ENCODE assay signal across 26 cellular contexts in the genomic region with DNA sequence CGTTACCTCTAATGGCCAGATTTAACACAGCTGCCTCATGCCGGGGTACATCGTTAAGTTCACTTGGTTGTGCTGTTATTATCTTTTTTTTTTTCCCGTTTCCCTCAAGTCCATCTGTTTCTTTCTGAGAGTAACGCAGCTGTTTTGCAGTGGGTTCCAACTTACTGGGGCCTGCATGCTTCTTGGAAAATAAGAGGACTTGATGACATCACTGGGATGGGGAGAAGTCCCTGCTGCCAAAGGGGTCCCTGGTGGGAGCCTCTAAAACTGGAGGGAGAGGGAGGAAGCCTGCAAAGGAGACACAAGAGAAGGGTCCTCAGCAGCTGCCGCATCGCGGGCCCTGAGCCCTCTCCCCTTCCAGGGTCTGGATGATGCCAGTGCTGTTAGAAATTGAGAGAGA.
DNase-seq lines count a peak whose midpoint lies in the region; ATAC-seq, FAIRE-seq and TF ChIP-seq lines count a peak whose summit lies in the region.
"Had no signal": no experiment of that assay in that cellular context is flagged by ENCODE, and none has a peak within 500 bp of the region (broad histone marks: within the 10 kb centered on the region; RNA-seq: fewer than 3 reads in every experiment).

No MANE protein-coding gene starts in this region.

- peaks cover 23% of the 10 kb centered on the region for H3K4me1 ChIP-seq in HepG2 (ENCODE audit: insufficient read depth, low read length)
- peaks cover 0 to 7% (median 0%) of the 10 kb centered on the region in 4 donors for H3K4me1 ChIP-seq in right lobe of liver
- H3K4me1 ChIP-seq in esophagus squamous epithelium, result peaks cover 19 to 73% (median 36%) of the 10 kb centered on the region in 3 donors
- peaks cover 23% of the 10 kb centered on the region for H3K4me1 ChIP-seq in ovary (ENCODE audit: insufficient read depth)
- no peaks in the 10 kb centered on the region for H3K4me1 ChIP-seq in mucosa of descending colon (ENCODE audit: low read depth)
- H3K4me1 ChIP-seq in tibial nerve, result peaks cover 0 to 29% (median 0%) of the 10 kb centered on the region in 4 donors
- H3K4me1 ChIP-seq: A549, left lung had no signal

- H3K9ac ChIP-seq in HepG2 (ENCODE audit: insufficient read depth, low read depth, low read length), result no peak overlapping the region
- H3K9ac ChIP-seq: parathyroid adenoma had no signal

- FAIRE-seq in HepG2 (lab: Jason Lieb, UNC), result no peak
- FAIRE-seq: A549, H54 had no signal

- TF ChIP-seq CTCF in HepG2 (CRISPR knock-in tag; IDR thresholded peaks at IDR 0.05) (no peak), right lobe of liver (IDR thresholded peaks at IDR 0.05) (no peak), esophagus squamous epithelium (IDR thresholded peaks at IDR 0.05) (no peak), ovary (IDR thresholded peaks at IDR 0.05) (no peak), mucosa of descending colon (IDR thresholded peaks at IDR 0.05) (no peak), tibial nerve (IDR thresholded peaks at IDR 0.05) (no peak)

- POLR2A ChIA-PET in HepG2 (lab: Yijun Ruan, JAX), result interaction anchor here (1.1 kb wide), 1 partner anchor 9 kb away, joined by 7 read pairs; no protein-coding TSS in a partner anchor

- H2AFZ ChIP-seq in HepG2 (ENCODE audit: low read length), result no peak overlapping the region
- H2AFZ ChIP-seq: hepatocyte, parathyroid adenoma had no signal

- TF ChIP-seq RAD21 in HepG2 (CRISPR knock-in tag; IDR thresholded peaks at IDR 0.05), result no peak

- DNase-seq in HepG2 (ENCODE audit: low spot score) (no peak), right lobe of liver (no peak), esophagus squamous epithelium (lab: John Stamatoyannopoulos, UW) (no peak), ovary (peak in 4 of 5 donors; percentile 25 to 55 (median 44)), medulla oblongata (ENCODE audit: extremely low spot score) (no peak), mucosa of descending colon (no peak), tibial nerve (ENCODE audit: low spot score in 2 of 2) (no peak), MV-4-11 (lab: John Stamatoyannopoulos, UW) (no peak)
- DNase-seq: activated B cell treated with CpG ODN at 0.5 μM for 24 hours; activated CD4-positive, alpha-beta T cell treated with anti-CD3 and anti-CD28 coated beads, Interleukin-2, amount 50 U/mL, for 4 hours; activated CD8-positive, alpha-beta memory T cell treated with anti-CD3 and anti-CD28 coated beads, Interleukin-2, amount 50 U/mL, for 48 hours; activated naive CD8-positive, alpha-beta T cell treated with anti-CD3 and anti-CD28 coated beads, Interleukin-2, amount 10 ng/mL, durations not matched to agents 7 days and 5 days; DND-41; effector CD4-positive, alpha-beta T cell; erythroblast; foreskin keratinocyte; KBM-7; left lung; MG63; NCI-H1436; T-helper 9 cell; upper lobe of right lung had no signal

- H3K27ac ChIP-seq in HepG2 (ENCODE audit: extremely low read length, insufficient read depth, low read length) (no peak overlapping the region), right lobe of liver (no peak overlapping the region), esophagus squamous epithelium (peak overlapping the region; percentile 64 to 83 (median 80)), ovary (peak overlapping the region; percentile 52 to 85), tibial nerve (peak overlapping the region in 2 of 4 donors; percentile 36 to 43)
- H3K27ac ChIP-seq: A549, foreskin keratinocyte, hepatocyte, left lung, parathyroid adenoma, upper lobe of right lung had no signal

- peak overlapping the region; percentile 49 for H3K4me2 ChIP-seq in HepG2 (ENCODE audit: low read depth, low read length)
- H3K4me2 ChIP-seq: A549, hepatocyte had no signal

- ATAC-seq in HepG2 (peak; percentile 26; the same call in 1 of the 3 replicates), right lobe of liver (no peak), mucosa of descending colon (no peak)
- ATAC-seq: A549, foreskin keratinocyte, left lung, upper lobe of right lung had no signal

- H3K79me2 ChIP-seq in HepG2 (ENCODE audit: insufficient read depth, low read length), result no peaks in the 10 kb centered on the region
- H3K79me2 ChIP-seq: hepatocyte, parathyroid adenoma had no signal

- 48% methylated on average over 8 of the region's 8 CpGs for WGBS in HepG2 (ENCODE audit: low lambda C conversion rate)
- WGBS in right lobe of liver (ENCODE audit: insufficient coverage, low coverage, low lambda C conversion rate, missing lambda C conversion rate), result 84% methylated on average over 8 of the region's 8 CpGs
- WGBS in esophagus squamous epithelium, 2 donors, result 80 to 83% methylated on average over 6 to 7 of the region's 8 CpGs
- WGBS in ovary, 3 donors, result 22 to 37% (median 23%) methylated on average over 8 of the region's 8 CpGs
- 72 to 75% methylated on average over 8 of the region's 8 CpGs for WGBS in tibial nerve, 2 donors

- TF ChIP-seq EP300 in HepG2 (IDR thresholded peaks at IDR 0.05; ENCODE audit: low read depth in 2 of 2, low read length in 2 of 2), result no peak
- no peak for TF ChIP-seq EP300 in HepG2 (CRISPR knock-in tag; IDR thresholded peaks at IDR 0.05; ENCODE audit: borderline replicate concordance)
- TF ChIP-seq EP300 in ovary (IDR thresholded peaks at IDR 0.05), result no peak
- TF ChIP-seq EP300 in tibial nerve (IDR thresholded peaks at IDR 0.05), result no peak

- H3K4me3 ChIP-seq in HepG2 (replicated peaks in 1 of 3; ENCODE audit: insufficient read depth in 1 of 3, low read depth in 2 of 3, low read length in 3 of 3) (no peak overlapping the region), right lobe of liver (no peak overlapping the region), esophagus squamous epithelium (no peak overlapping the region), ovary (no peak overlapping the region), mucosa of descending colon (no peak overlapping the region), tibial nerve (no peak overlapping the region)
- H3K4me3 ChIP-seq: A549, hepatocyte, left lung, MG63, upper lobe of right lung had no signal

- no TSS peak for BruUV-seq in HepG2 (replicated peaks; lab: Mats Ljungman, UMichigan)

- H3K36me3 ChIP-seq in HepG2 (replicated peaks in 1 of 2; ENCODE audit: control insufficient read depth in 1 of 2, insufficient read depth in 2 of 2, low read length in 2 of 2) (no peaks in the 10 kb centered on the region), right lobe of liver (no peaks in the 10 kb centered on the region), esophagus squamous epithelium (no peaks in the 10 kb centered on the region), ovary (no peaks in the 10 kb centered on the region), mucosa of descending colon (ENCODE audit: low read depth) (no peaks in the 10 kb centered on the region), tibial nerve (no peaks in the 10 kb centered on the region)
- H3K36me3 ChIP-seq: left lung, MG63, upper lobe of right lung had no signal

- TF ChIP-seq POLR2A in HepG2 (IDR thresholded peaks at IDR 0.05; ENCODE audit: insufficient read depth in 1 of 2, low read depth in 2 of 2, low read length in 2 of 2), result no peak
- no peak for TF ChIP-seq POLR2A in right lobe of liver (IDR thresholded peaks at IDR 0.05)
- no peak for TF ChIP-seq POLR2A in esophagus squamous epithelium (IDR thresholded peaks at IDR 0.05)
- no peak for TF ChIP-seq POLR2A in ovary (IDR thresholded peaks at IDR 0.05)
- TF ChIP-seq POLR2A in tibial nerve (IDR thresholded peaks at IDR 0.05), result no peak

- no peaks in the 10 kb centered on the region for H3K9me3 ChIP-seq in HepG2 (ENCODE audit: low read length)
- H3K9me3 ChIP-seq in right lobe of liver, result no peaks in the 10 kb centered on the region
- no peaks in the 10 kb centered on the region for H3K9me3 ChIP-seq in esophagus squamous epithelium
- no peaks in the 10 kb centered on the region for H3K9me3 ChIP-seq in ovary
- H3K9me3 ChIP-seq in mucosa of descending colon, result no peaks in the 10 kb centered on the region
- H3K9me3 ChIP-seq in tibial nerve, result no peaks in the 10 kb centered on the region
- H3K9me3 ChIP-seq: A549, left lung, MG63, upper lobe of right lung had no signal

- no peaks in the 10 kb centered on the region for H4K20me1 ChIP-seq in HepG2 (ENCODE audit: insufficient read depth, low read length)

- CTCF ChIA-PET in HepG2 (lab: Yijun Ruan, JAX; ENCODE audit: low intra/inter-chr PET ratio, low total read pairs), result no interaction called here

- intact Hi-C loops in HepG2 (cut with micrococcal nuclease; ENCODE audit: unreplicated experiment) (no loop called here), right lobe of liver (cut with DNase I) (no loop called here), esophagus squamous epithelium (cut with DNase I) (no loop called here), ovary (cut with DNase I) (no loop called here), mucosa of descending colon (cut with DNase I, micrococcal nuclease) (no loop called here)

- no peaks in the 10 kb centered on the region for H3K27me3 ChIP-seq in HepG2 (ENCODE audit: control insufficient read depth in 1 of 2, insufficient read depth in 2 of 2, low read length in 2 of 2)
- no peaks in the 10 kb centered on the region for H3K27me3 ChIP-seq in right lobe of liver
- H3K27me3 ChIP-seq in esophagus squamous epithelium, result no peaks in the 10 kb centered on the region
- H3K27me3 ChIP-seq in ovary, result no peaks in the 10 kb centered on the region
- no peaks in the 10 kb centered on the region for H3K27me3 ChIP-seq in tibial nerve
- H3K27me3 ChIP-seq: foreskin keratinocyte, hepatocyte, left lung, MG63, upper lobe of right lung had no signal

- in situ Hi-C loops in HepG2 (cut with HindIII; ENCODE audit: extremely low pct_ligation_motif_present, low pct_unique_long_range_greater_than_20kb), result no loop called here

TF ChIP-seq in HepG2, 621 proteins besides CTCF, POLR2A, EP300 and RAD21 (continues in another document):
- no peak for TF ChIP-seq HNRNPL (IDR thresholded peaks at IDR 0.05; ENCODE audit: low read depth, low read length)
- TF ChIP-seq XBP1 (CRISPR knock-in tag; IDR thresholded peaks at IDR 0.05), result no peak
- TF ChIP-seq GATAD2A (CRISPR knock-in tag; IDR thresholded peaks at IDR 0.05), result 0 out of 2 replicates have a peak, but pooled peaks have one; percentile 1
- no peak for TF ChIP-seq RNF2 (conservative IDR thresholded peaks at IDR 0.05; ENCODE audit: low read depth)
- TF ChIP-seq KLF16 (CRISPR knock-in tag; IDR thresholded peaks at IDR 0.05), result no peak
- TF ChIP-seq RFX5 (IDR thresholded peaks at IDR 0.05; ENCODE audit: low read depth, low read length), result no peak
- TF ChIP-seq ZNF674 (CRISPR knock-in tag; IDR thresholded peaks at IDR 0.05; ENCODE audit: low read depth), result no peak
- TF ChIP-seq, protein P1, sequence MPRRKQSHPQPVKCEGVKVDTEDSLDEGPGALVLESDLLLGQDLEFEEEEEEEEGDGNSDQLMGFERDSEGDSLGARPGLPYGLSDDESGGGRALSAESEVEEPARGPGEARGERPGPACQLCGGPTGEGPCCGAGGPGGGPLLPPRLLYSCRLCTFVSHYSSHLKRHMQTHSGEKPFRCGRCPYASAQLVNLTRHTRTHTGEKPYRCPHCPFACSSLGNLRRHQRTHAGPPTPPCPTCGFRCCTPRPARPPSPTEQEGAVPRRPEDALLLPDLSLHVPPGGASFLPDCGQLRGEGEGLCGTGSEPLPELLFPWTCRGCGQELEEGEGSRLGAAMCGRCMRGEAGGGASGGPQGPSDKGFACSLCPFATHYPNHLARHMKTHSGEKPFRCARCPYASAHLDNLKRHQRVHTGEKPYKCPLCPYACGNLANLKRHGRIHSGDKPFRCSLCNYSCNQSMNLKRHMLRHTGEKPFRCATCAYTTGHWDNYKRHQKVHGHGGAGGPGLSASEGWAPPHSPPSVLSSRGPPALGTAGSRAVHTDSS (CRISPR knock-in tag; conservative IDR thresholded peaks at IDR 0.05), result no peak

Comparison
In these comparisons a context has a peak if more than half of its experiments do, and no peak if none do; other contexts are left out.
1. DNase-seq: peak in ovary (4 of 5); none in HepG2 (single experiment), right lobe of liver (0 of 3), esophagus squamous epithelium (single experiment), medulla oblongata (single experiment), mucosa of descending colon (0 of 3), tibial nerve (0 of 2) and MV-4-11 (single experiment).
2. H3K27ac ChIP-seq: peak in esophagus squamous epithelium (4 of 4) and ovary (2 of 2); none in HepG2 (single experiment) and right lobe of liver (0 of 3).